ENCODE assay signal across 21 cellular contexts in genomic region chr2:144650886-144651285, GRCh38.
A peak's percentile ranks its signal among the peaks of the same experiment; 100 is the strongest.
DNase-seq lines count a peak whose midpoint lies in the region; ATAC-seq and TF ChIP-seq lines count a peak whose summit lies in the region.
"Had no signal": no experiment of that assay in that cellular context is flagged by ENCODE, and none has a peak within 500 bp of the region (broad histone marks: within the 10 kb centered on the region; RNA-seq: fewer than 3 reads in every experiment).

No MANE protein-coding gene starts in this region.

- no peak for ATAC-seq in GM19023 (IDR thresholded peaks at IDR 0.05; ENCODE audit: unreplicated experiment)
- ATAC-seq: activated T-helper 17 cell treated with anti-CD3 and anti-CD28 coated beads, Interleukin-2, amount 50 U/mL, for 72 hours; HCT116 had no signal

- H3K9me3 Mint-ChIP-seq in nephron (no peaks in the 10 kb centered on the region), Calu3 (ENCODE audit: low read depth, unreplicated experiment) (no peaks in the 10 kb centered on the region)
- H3K9me3 Mint-ChIP-seq: activated B cell treated with CpG ODN at 0.5 μM for 24 hours; activated naive CD4-positive, alpha-beta T cell treated with anti-CD3 and anti-CD28 coated beads, Interleukin-2, amount 50 U/mL, for 24 hours; activated T-helper 17 cell treated with anti-CD3 and anti-CD28 coated beads, Interleukin-2, amount 50 U/mL, for 72 hours; endodermal cell had no signal

- H3K4me3 Mint-ChIP-seq in nephron: no peak overlapping the region
- no peak overlapping the region for H3K4me3 Mint-ChIP-seq in Calu3 (ENCODE audit: low read depth, unreplicated experiment)
- H3K4me3 Mint-ChIP-seq: activated B cell treated with CpG ODN at 0.5 μM for 24 hours; activated naive CD4-positive, alpha-beta T cell treated with anti-CD3 and anti-CD28 coated beads, Interleukin-2, amount 50 U/mL, for 24 hours; activated T-helper 17 cell treated with anti-CD3 and anti-CD28 coated beads, Interleukin-2, amount 50 U/mL, for 72 hours; endodermal cell had no signal

- CTCF ChIA-PET in Calu3 (lab: Charles Lee): no interaction called here

- TF ChIP-seq CTCF in AG09319 (IDR thresholded peaks at IDR 0.05; ENCODE audit: low read depth, low read length) (no peak), nephron (IDR thresholded peaks at IDR 0.05; ENCODE audit: unreplicated experiment in 3 of 3) (no peak), Calu3 (IDR thresholded peaks at IDR 0.05; ENCODE audit: unreplicated experiment) (no peak)

- in situ Hi-C loops in KBM-7 (cut with MboI; ENCODE audit: low pct_unique_long_range_greater_than_20kb, low sequenced_read_pairs): no loop called here

- no peaks in the 10 kb centered on the region for H3K36me3 Mint-ChIP-seq in nephron (ENCODE audit: low read depth)
- no peaks in the 10 kb centered on the region for H3K36me3 Mint-ChIP-seq in Calu3 (ENCODE audit: insufficient read depth, unreplicated experiment)
- H3K36me3 Mint-ChIP-seq: activated naive CD4-positive, alpha-beta T cell treated with anti-CD3 and anti-CD28 coated beads, Interleukin-2, amount 50 U/mL, for 24 hours had no signal

- BruUV-seq in Calu3 (replicated peaks; lab: Mats Ljungman, UMichigan): no TSS peak

- peak; percentile 8 for DNase-seq in AG09319 (ENCODE audit: extremely low read depth, low read depth)
- peak; percentile 58 for DNase-seq in NCI-H2227 (lab: John Stamatoyannopoulos, UW; ENCODE audit: unreplicated experiment)
- peak; percentile 32 for DNase-seq in amniotic epithelial cell (ENCODE audit: low read depth)
- no peak for DNase-seq in Calu3
- no peak for DNase-seq in kidney glomerular epithelial cell (lab: John Stamatoyannopoulos, UW)
- DNase-seq in KBM-7: no peak
- DNase-seq: activated B cell treated with CpG ODN at 0.5 μM for 24 hours; activated CD4-positive, alpha-beta T cell treated with anti-CD3 and anti-CD28 coated beads, Interleukin-2, amount 50 U/mL, for 4 hours; activated CD8-positive, alpha-beta memory T cell treated with anti-CD3 and anti-CD28 coated beads, Interleukin-2, amount 50 U/mL, for 48 hours; anterior cingulate cortex; endodermal cell; esophagus squamous epithelium; NCI-H2081; NCI-H524; stimulated activated naive CD4-positive, alpha-beta T cell treated with Interleukin-2 at 50 U/mL for 16 hours; testis had no signal

- intact Hi-C loops in Calu3 (cut with micrococcal nuclease; ENCODE audit: unreplicated experiment): no loop called here

- H3K27me3 Mint-ChIP-seq in nephron (ENCODE audit: low read depth) (no peaks in the 10 kb centered on the region), Calu3 (ENCODE audit: unreplicated experiment) (no peaks in the 10 kb centered on the region)
- H3K27me3 Mint-ChIP-seq: activated B cell treated with CpG ODN at 0.5 μM for 24 hours; activated naive CD4-positive, alpha-beta T cell treated with anti-CD3 and anti-CD28 coated beads, Interleukin-2, amount 50 U/mL, for 24 hours; activated T-helper 17 cell treated with anti-CD3 and anti-CD28 coated beads, Interleukin-2, amount 50 U/mL, for 72 hours had no signal

- peak overlapping the region in 2 of 3 experiments; percentile 3 to 23 for H3K27ac Mint-ChIP-seq in nephron
- H3K27ac Mint-ChIP-seq in Calu3 (ENCODE audit: unreplicated experiment): no peak overlapping the region
- H3K27ac Mint-ChIP-seq: activated B cell treated with CpG ODN at 0.5 μM for 24 hours; activated naive CD4-positive, alpha-beta T cell treated with anti-CD3 and anti-CD28 coated beads, Interleukin-2, amount 50 U/mL, for 24 hours; activated T-helper 17 cell treated with anti-CD3 and anti-CD28 coated beads, Interleukin-2, amount 50 U/mL, for 72 hours; endodermal cell had no signal

- H3K4me1 Mint-ChIP-seq in nephron (peaks cover 10% of the 10 kb centered on the region), Calu3 (ENCODE audit: low read depth, unreplicated experiment) (no peaks in the 10 kb centered on the region)
- H3K4me1 Mint-ChIP-seq: activated naive CD4-positive, alpha-beta T cell treated with anti-CD3 and anti-CD28 coated beads, Interleukin-2, amount 50 U/mL, for 24 hours; activated T-helper 17 cell treated with anti-CD3 and anti-CD28 coated beads, Interleukin-2, amount 50 U/mL, for 72 hours had no signal

Comparison
In these comparisons a context has a peak if more than half of its experiments do, and no peak if none do; other contexts are left out.
1. DNase-seq: peak in AG09319 (single experiment), NCI-H2227 (single experiment) and amniotic epithelial cell (single experiment); none in Calu3 (single experiment), kidney glomerular epithelial cell (single experiment) and KBM-7 (single experiment).